25 cellular contexts compared by ENCODE assay signal in genomic region chr2:68248361-68248760, GRCh38. TPM values are rescaled to one million over a fixed set of nuclear protein-coding genes. Genes with fewer than 3 reads are reported as not detected.
DNase-seq lines count a peak whose midpoint lies in the region; ATAC-seq, FAIRE-seq and TF ChIP-seq lines count a peak whose summit lies in the region.
"Had no signal": no experiment of that assay in that cellular context is flagged by ENCODE, and none has a peak within 500 bp of the region (broad histone marks: within the 10 kb centered on the region; RNA-seq: fewer than 3 reads in every experiment).

No MANE protein-coding gene starts in this region.

- H3K36me3 ChIP-seq in HepG2 (replicated peaks in 1 of 2; ENCODE audit: control insufficient read depth in 1 of 2, insufficient read depth in 2 of 2, low read length in 2 of 2) = peaks cover 0 to 11% of the 10 kb centered on the region in 2 experiments; a peak in 2 of 5 replicates
- no peaks in the 10 kb centered on the region for H3K36me3 ChIP-seq in right lobe of liver
- peaks cover 0 to 7% of the 10 kb centered on the region in 2 donors for H3K36me3 ChIP-seq in muscle layer of duodenum (ENCODE audit: control insufficient read depth in 1 of 2, insufficient read depth in 2 of 2, low read length in 2 of 2)
- H3K36me3 ChIP-seq in uterus = no peaks in the 10 kb centered on the region
- no peaks in the 10 kb centered on the region for H3K36me3 ChIP-seq in thyroid gland
- H3K36me3 ChIP-seq: left ventricle myocardium inferior had no signal

- BruUV-seq in HepG2 (replicated peaks; lab: Mats Ljungman, UMichigan) = no TSS peak

- peaks cover 65% of the 10 kb centered on the region for H4K20me1 ChIP-seq in HepG2 (ENCODE audit: insufficient read depth, low read length)

- POLR2A ChIA-PET in HepG2 (lab: Yijun Ruan, JAX) = no interaction called here

- H3K27me3 ChIP-seq in HepG2 (ENCODE audit: control insufficient read depth in 1 of 2, insufficient read depth in 2 of 2, low read length in 2 of 2) (no peaks in the 10 kb centered on the region; a peak in 1 of 5 replicates), right lobe of liver (no peaks in the 10 kb centered on the region), muscle layer of duodenum (ENCODE audit: low read depth, low read length) (no peaks in the 10 kb centered on the region), uterus (no peaks in the 10 kb centered on the region), thyroid gland (no peaks in the 10 kb centered on the region)
- H3K27me3 ChIP-seq: BE2C had no signal

- TF ChIP-seq POLR2A in HepG2 (IDR thresholded peaks at IDR 0.05; ENCODE audit: insufficient read depth in 1 of 2, low read depth in 2 of 2, low read length in 2 of 2) = no peak
- TF ChIP-seq POLR2A in right lobe of liver (IDR thresholded peaks at IDR 0.05) = no peak
- no peak for TF ChIP-seq POLR2A in uterus (IDR thresholded peaks at IDR 0.05)
- no peak for TF ChIP-seq POLR2A in thyroid gland (IDR thresholded peaks at IDR 0.05)

- 96% methylated on average over 3 of the region's 3 CpGs for WGBS in HepG2 (ENCODE audit: low lambda C conversion rate)
- WGBS in right lobe of liver (ENCODE audit: insufficient coverage, low coverage, low lambda C conversion rate, missing lambda C conversion rate) = 80% methylated on average over 3 of the region's 3 CpGs
- 77 to 81% methylated on average over 3 of the region's 3 CpGs for WGBS in thyroid gland, 2 donors

- no peak for ATAC-seq in HepG2
- no peak for ATAC-seq in right lobe of liver
- ATAC-seq in HG02884 (IDR thresholded peaks at IDR 0.05; ENCODE audit: unreplicated experiment) = no peak
- no peak for ATAC-seq in GM18868 (IDR thresholded peaks at IDR 0.05; ENCODE audit: unreplicated experiment)
- ATAC-seq: activated T-cell treated with anti-CD3 and anti-CD28 coated beads, Interleukin-2, amount 50 U/mL, for 72 hours had no signal

- CTCF ChIA-PET in HepG2 (lab: Yijun Ruan, JAX; ENCODE audit: low intra/inter-chr PET ratio, low total read pairs) = no interaction called here

- no peak for TF ChIP-seq EP300 in HepG2 (IDR thresholded peaks at IDR 0.05; ENCODE audit: low read depth in 2 of 2, low read length in 2 of 2)
- TF ChIP-seq EP300 in HepG2 (CRISPR knock-in tag; IDR thresholded peaks at IDR 0.05; ENCODE audit: borderline replicate concordance) = no peak

- no peak overlapping the region for H3K27ac ChIP-seq in HepG2 (ENCODE audit: extremely low read length, insufficient read depth, low read length)
- H3K27ac ChIP-seq in right lobe of liver = no peak overlapping the region
- H3K27ac ChIP-seq in VCaP = peak overlapping the region; percentile 97
- H3K27ac ChIP-seq in muscle layer of duodenum (ENCODE audit: low read length) = peak overlapping the region; percentile 13
- H3K27ac ChIP-seq in uterus = no peak overlapping the region
- no peak overlapping the region for H3K27ac ChIP-seq in thyroid gland
- H3K27ac ChIP-seq: left ventricle myocardium inferior, PC-9 had no signal

- no peak overlapping the region for H3K9ac ChIP-seq in HepG2 (ENCODE audit: insufficient read depth, low read depth, low read length)

- in situ Hi-C loops in HepG2 (cut with HindIII; ENCODE audit: extremely low pct_ligation_motif_present, low pct_unique_long_range_greater_than_20kb) = no loop called here

- H3K4me1 ChIP-seq in HepG2 (ENCODE audit: insufficient read depth, low read length) (peaks cover 55% of the 10 kb centered on the region), right lobe of liver (peaks cover 0 to 47% (median 20%) of the 10 kb centered on the region in 4 donors), muscle layer of duodenum (ENCODE audit: control insufficient read depth in 1 of 2, insufficient read depth in 2 of 2, low read length in 2 of 2) (peaks cover 20 to 54% of the 10 kb centered on the region in 2 donors), uterus (peaks cover 0 to 5% of the 10 kb centered on the region in 2 donors), thyroid gland (peaks cover 25 to 32% of the 10 kb centered on the region in 2 donors)
- H3K4me1 ChIP-seq: BE2C had no signal

- TF ChIP-seq CTCF in HepG2 (CRISPR knock-in tag; IDR thresholded peaks at IDR 0.05) (no peak), right lobe of liver (IDR thresholded peaks at IDR 0.05) (no peak), VCaP (conservative IDR thresholded peaks at IDR 0.05) (no peak), uterus (IDR thresholded peaks at IDR 0.05) (no peak), thyroid gland (IDR thresholded peaks at IDR 0.05) (no peak)

- H3K79me2 ChIP-seq in HepG2 (ENCODE audit: insufficient read depth, low read length) = peaks cover 89% of the 10 kb centered on the region

- H3K9me3 ChIP-seq in HepG2 (ENCODE audit: low read length) = no peaks in the 10 kb centered on the region
- H3K9me3 ChIP-seq in right lobe of liver = no peaks in the 10 kb centered on the region
- H3K9me3 ChIP-seq in muscle layer of duodenum (ENCODE audit: control insufficient read depth in 1 of 2, low read length in 2 of 2) = no peaks in the 10 kb centered on the region
- H3K9me3 ChIP-seq in uterus = no peaks in the 10 kb centered on the region
- H3K9me3 ChIP-seq in thyroid gland = no peaks in the 10 kb centered on the region
- H3K9me3 ChIP-seq: BE2C, Caco-2, HAP-1, left ventricle myocardium inferior had no signal

- H2AFZ ChIP-seq in HepG2 (ENCODE audit: low read length) = no peak overlapping the region
- H2AFZ ChIP-seq: PC-9 had no signal

- no peak for FAIRE-seq in HepG2 (lab: Jason Lieb, UNC)
- FAIRE-seq: GM18507 had no signal

- H3K4me3 ChIP-seq in HepG2 (replicated peaks in 1 of 3; ENCODE audit: insufficient read depth in 1 of 3, low read depth in 2 of 3, low read length in 3 of 3) (no peak overlapping the region), right lobe of liver (no peak overlapping the region), muscle layer of duodenum (ENCODE audit: low read depth in 1 of 2, low read length in 2 of 2) (peak overlapping the region in 1 of 2 donors; percentile 17), uterus (no peak overlapping the region), thyroid gland (replicated peaks in 1 of 3) (no peak overlapping the region)
- H3K4me3 ChIP-seq: HAP-1, left ventricle myocardium inferior had no signal

- peak overlapping the region; percentile 87 for H3K4me2 ChIP-seq in HepG2 (ENCODE audit: low read depth, low read length)

- DNase-seq in HepG2 (ENCODE audit: low spot score) (no peak), right lobe of liver (no peak), uterus (no peak), thyroid gland (no peak)
- DNase-seq: activated CD4-positive, alpha-beta T cell treated with anti-CD3 and anti-CD28 coated beads for 48 hours; activated naive CD4-positive, alpha-beta T cell treated with anti-CD3 and anti-CD28 coated beads for 36 hours; activated T-cell treated with anti-CD3 and anti-CD28 coated beads, Interleukin-2, amount 50 U/mL, for 72 hours; amygdala; BE2C; Caco-2; EL; foreskin fibroblast; left ventricle myocardium inferior; NCI-H187; PC-9; SHP77 treated with DMSO at 0.1 percent for 48 hours; stimulated activated CD4-positive, alpha-beta T cell treated with anti-CD3 and anti-CD28 coated beads, Interleukin-4, amount 100 ng/mL, for 24 hours; stimulated activated naive CD4-positive, alpha-beta T cell treated with Interleukin-2 at 50 U/mL for 16 hours; T-helper 1 cell had no signal

- no peak for TF ChIP-seq RAD21 in HepG2 (CRISPR knock-in tag; IDR thresholded peaks at IDR 0.05)

- intact Hi-C loops in HepG2 (cut with micrococcal nuclease; ENCODE audit: unreplicated experiment) = no loop called here
- intact Hi-C loops in right lobe of liver (cut with DNase I) = no loop called here
- intact Hi-C loops in uterus (cut with DNase I; ENCODE audit: low total_unique reads) = no loop called here
- intact Hi-C loops in thyroid gland (cut with DNase I) = no loop called here

TF ChIP-seq in HepG2, 621 proteins besides CTCF, POLR2A, EP300 and RAD21 (continues in another document):
- TF ChIP-seq PAX8 (CRISPR knock-in tag; IDR thresholded peaks at IDR 0.05; ENCODE audit: borderline replicate concordance) (no peak), GABPA (IDR thresholded peaks at IDR 0.05; ENCODE audit: low read depth, low read length) (no peak), GABPA (CRISPR knock-in tag; IDR thresholded peaks at IDR 0.05; ENCODE audit: low read depth) (no peak), ZNF761 (CRISPR knock-in tag; conservative IDR thresholded peaks at IDR 0.05) (no peak)
- TF ChIP-seq, protein P1, sequence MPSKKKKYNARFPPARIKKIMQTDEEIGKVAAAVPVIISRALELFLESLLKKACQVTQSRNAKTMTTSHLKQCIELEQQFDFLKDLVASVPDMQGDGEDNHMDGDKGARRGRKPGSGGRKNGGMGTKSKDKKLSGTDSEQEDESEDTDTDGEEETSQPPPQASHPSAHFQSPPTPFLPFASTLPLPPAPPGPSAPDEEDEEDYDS (CRISPR knock-in tag; IDR thresholded peaks at IDR 0.05) = no peak

RNA-seq across cellular contexts. Expression of gene PPP3R1, which starts 4.0 kb away (rescaled TPM):
- total RNA-seq in HepG2 (2016; rRNA removed; fragmentation: Illumina TruSeq; extraction: Trizol) (25.7 and 42.3 TPM in 2 replicates), right lobe of liver (10 to 100 TPM; 21.0 to 37.9 (median 27.2) TPM), uterus (10 to 100 TPM in 3 of 4 donors, 1 to 10 TPM in 1; 9.7 to 67.9 (median 56.0) TPM), thyroid gland (10 to 100 TPM; 29.4 to 35.1 (median 31.4) TPM)
- 8.3 and 8.5 TPM in 2 replicates for total RNA-seq in HepG2 (2016; cell fraction: cytosol; rRNA removed; fragmentation: Illumina TruSeq; extraction: Trizol; ENCODE audit: low read depth)
- 27.2 and 43.7 TPM in 2 replicates for total RNA-seq in HepG2 (2016; cell fraction: insoluble cytoplasmic fraction; rRNA removed; fragmentation: Illumina TruSeq; extraction: Trizol)
- total RNA-seq in HepG2 (2016; cell fraction: membrane; rRNA removed; fragmentation: Illumina TruSeq; extraction: Trizol) = 28.3 and 35.0 TPM in 2 replicates
- 26.7 and 28.8 TPM in 2 replicates for total RNA-seq in HepG2 (2016; cell fraction: nucleus; rRNA removed; fragmentation: Illumina TruSeq; extraction: Trizol)
- 10.5 and 11.6 TPM in 2 replicates for polyA plus RNA-seq in HepG2 (2011; rRNA removed)
- 4.7 and 9.2 TPM in 2 replicates for polyA plus RNA-seq in HepG2 (2011; cell fraction: cytosol; rRNA removed)
- 4.5 and 5.9 TPM in 2 replicates for polyA plus RNA-seq in HepG2 (2011; cell fraction: nucleus; rRNA removed)
- 45.6 and 57.9 TPM in 2 replicates for polyA plus RNA-seq in HepG2 (2012)
- polyA plus RNA-seq in HepG2 (2016; cell fraction: cytosol; fragmentation: Illumina TruSeq; extraction: Trizol; ENCODE audit: low read depth) = 4.1 and 4.4 TPM in 2 replicates
- polyA plus RNA-seq in HepG2 (2016; cell fraction: insoluble cytoplasmic fraction; fragmentation: Illumina TruSeq; extraction: Trizol; ENCODE audit: low read depth) = 62.1 and 62.9 TPM in 2 replicates
- 17.2 and 17.6 TPM in 2 replicates for polyA plus RNA-seq in HepG2 (2016; cell fraction: membrane; fragmentation: Illumina TruSeq; extraction: Trizol; ENCODE audit: low read depth)
- polyA plus RNA-seq in HepG2 (2016; cell fraction: nucleus; fragmentation: Illumina TruSeq; extraction: Trizol; ENCODE audit: insufficient read depth, low read depth) = 41.0 and 41.7 TPM in 2 replicates
- polyA minus RNA-seq in HepG2 (2011; rRNA and poly(A)+ RNA removed; ENCODE audit: low replicate concordance) = 6.3 and 10.2 TPM in 2 replicates
- 29.7 and 31.3 TPM in 2 replicates for polyA minus RNA-seq in HepG2 (2011; cell fraction: cytosol; rRNA and poly(A)+ RNA removed)
- polyA minus RNA-seq in HepG2 (2011; cell fraction: nucleus; rRNA and poly(A)+ RNA removed) = 20.0 and 21.9 TPM in 2 replicates

Comparison
In these comparisons a context has a peak if more than half of its experiments do, and no peak if none do; other contexts are left out.
1. H3K27ac ChIP-seq: peak in VCaP (single experiment) and muscle layer of duodenum (single experiment); none in HepG2 (single experiment), right lobe of liver (0 of 3), uterus (0 of 2) and thyroid gland (0 of 3).